In genomic region chr6:26240981-26241770, GRCh38 we compare ENCODE assay signal across 8 cellular contexts.
DNase-seq lines count a peak whose midpoint lies in the region; TF ChIP-seq lines count a peak whose summit lies in the region.

No MANE protein-coding gene starts in this region.

- peak; percentile 63 for DNase-seq in activated naive CD4-positive, alpha-beta T cell treated with Interleukin-2 at 50 U/mL for 16 hours
- DNase-seq in activated naive CD4-positive, alpha-beta T cell (lab: John Stamatoyannopoulos, UW): no peak
- peak; percentile 71 for DNase-seq in activated CD8-positive, alpha-beta memory T cell treated with anti-CD3 and anti-CD28 coated beads, Interleukin-2, amount 50 U/mL, for 4 hours
- DNase-seq in fibroblast of mammary gland (ENCODE audit: low read depth) (peak; percentile 69), skeletal muscle cell (ENCODE audit: low read depth) (no peak), NCI-H2029 (lab: John Stamatoyannopoulos, UW) (no peak), type B pancreatic cell (ENCODE audit: extremely low spot score, unreplicated experiment) (no peak)
- no peak for DNase-seq in effector CD4-positive, alpha-beta T cell

- no peaks in the 10 kb centered on the region for H3K4me1 Mint-ChIP-seq in type B pancreatic cell (ENCODE audit: unreplicated experiment)

- no peaks in the 10 kb centered on the region for H3K27me3 Mint-ChIP-seq in type B pancreatic cell

- H3K27ac Mint-ChIP-seq in type B pancreatic cell: no peak overlapping the region

- no peak for TF ChIP-seq CTCF in fibroblast of mammary gland (conservative IDR thresholded peaks at IDR 0.05; ENCODE audit: control insufficient read depth, insufficient read depth, low read depth, low read length)
- TF ChIP-seq CTCF in type B pancreatic cell (conservative IDR thresholded peaks at IDR 0.05): no peak

- H3K4me3 Mint-ChIP-seq in type B pancreatic cell: no peak overlapping the region

- H3K36me3 Mint-ChIP-seq in type B pancreatic cell: peaks cover 4% of the 10 kb centered on the region

- H3K9me3 Mint-ChIP-seq in type B pancreatic cell: no peaks in the 10 kb centered on the region

- H3K4me3 ChIP-seq in fibroblast of mammary gland (ENCODE audit: control insufficient read depth, low read depth, low read length) (peak overlapping the region; percentile 50), skeletal muscle cell (ENCODE audit: low read depth, low read length) (peak overlapping the region; percentile 66)

Comparison
In these comparisons a context has a peak if more than half of its experiments do, and no peak if none do; other contexts are left out.
1. DNase-seq: peak in activated naive CD4-positive, alpha-beta T cell treated with Interleukin-2 at 50 U/mL for 16 hours (single experiment), activated CD8-positive, alpha-beta memory T cell treated with anti-CD3 and anti-CD28 coated beads, Interleukin-2, amount 50 U/mL, for 4 hours (single experiment) and fibroblast of mammary gland (single experiment); none in activated naive CD4-positive, alpha-beta T cell (0 of 4), skeletal muscle cell (single experiment), effector CD4-positive, alpha-beta T cell (single experiment), NCI-H2029 (single experiment) and type B pancreatic cell (single experiment).